In the genomic region with DNA sequence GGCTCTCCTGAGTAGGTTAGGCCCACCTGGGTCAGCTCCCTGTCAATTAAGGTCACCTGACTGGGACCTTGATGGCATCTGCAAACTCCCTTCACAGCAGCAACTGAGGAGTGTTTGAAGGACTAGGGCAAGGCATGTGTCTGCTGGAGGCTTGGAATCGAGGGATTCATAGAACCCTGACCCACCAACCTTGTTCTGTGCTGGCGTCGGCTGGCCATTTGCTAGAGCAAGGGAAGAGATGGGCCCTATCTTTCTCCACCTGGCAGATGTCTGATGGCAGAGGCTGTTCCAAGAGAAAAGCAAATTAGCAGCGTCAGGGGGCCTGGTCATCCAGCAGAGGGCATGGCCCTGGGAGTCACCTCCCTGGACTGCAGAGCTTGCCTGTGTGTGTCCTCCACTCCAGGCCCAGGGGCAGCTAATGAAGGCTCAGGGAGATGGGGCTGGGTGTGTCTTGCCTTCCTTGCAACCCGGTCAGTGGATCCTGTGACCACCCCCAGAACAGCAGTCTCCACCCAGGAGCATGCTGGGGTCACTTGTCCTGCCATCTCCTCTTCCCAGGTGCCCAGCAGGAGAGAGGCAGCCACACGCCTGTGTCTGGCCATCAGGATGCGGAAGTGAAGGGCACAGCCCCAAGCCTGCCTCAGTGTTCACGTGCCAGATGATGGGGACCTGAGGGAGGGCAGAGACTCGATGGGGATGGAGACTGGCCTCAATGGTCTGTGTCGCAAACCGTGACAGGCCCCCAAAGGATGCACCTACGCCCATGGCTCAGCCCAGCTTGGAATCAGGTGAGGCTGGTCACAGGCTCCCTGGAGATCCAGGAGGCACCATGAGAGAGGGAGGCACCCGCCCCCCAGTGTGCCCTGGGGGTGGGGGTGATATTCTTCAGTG, we compare ENCODE assay signal across 23 cellular contexts. TPM values are rescaled to one million over a fixed set of nuclear protein-coding genes. Genes with fewer than 3 reads are reported as not detected.
DNase-seq lines count a peak whose midpoint lies in the region; ATAC-seq and TF ChIP-seq lines count a peak whose summit lies in the region.
"Had no signal": no experiment of that assay in that cellular context is flagged by ENCODE, and none has a peak within 500 bp of the region (broad histone marks: within the 10 kb centered on the region; RNA-seq: fewer than 3 reads in every experiment).

No MANE protein-coding gene starts in this region.

- no peak overlapping the region for H2BK15ac ChIP-seq in H9 (ENCODE audit: low read depth, low read length)

- no peak overlapping the region for H3K4me2 ChIP-seq in H9 (ENCODE audit: insufficient read depth, insufficient read length, low read length)

- H3K36me3 ChIP-seq in right lobe of liver = no peaks in the 10 kb centered on the region
- H3K36me3 ChIP-seq in spleen = no peaks in the 10 kb centered on the region
- H3K36me3 ChIP-seq: esophagus squamous epithelium, gastrocnemius medialis, lower lobe of right lung, SJCRH30 had no signal

- H3K79me2 ChIP-seq in H9 (ENCODE audit: insufficient read depth, low read length) = no peaks in the 10 kb centered on the region

- no peak overlapping the region for H2AK5ac ChIP-seq in H9 (ENCODE audit: insufficient read length, low read length)

- no peak for ATAC-seq in right lobe of liver
- ATAC-seq in GM18502 (IDR thresholded peaks at IDR 0.05; ENCODE audit: poor library complexity, unreplicated experiment) = no peak
- ATAC-seq in GM21381 (IDR thresholded peaks at IDR 0.05; ENCODE audit: unreplicated experiment) = no peak
- ATAC-seq: effector memory CD8-positive, alpha-beta T cell; gastrocnemius medialis; lower lobe of right lung had no signal

- peaks cover 2 to 5% of the 10 kb centered on the region in 2 experiments for H3K4me1 Mint-ChIP-seq in H9
- H3K4me1 Mint-ChIP-seq: brain had no signal

- no peak overlapping the region for H3K56ac ChIP-seq in H9 (ENCODE audit: insufficient read length, low read depth, low read length)

- H4K8ac ChIP-seq in H9 (replicated peaks; ENCODE audit: insufficient read length, low read depth, low read length) = no peak overlapping the region

- H2BK12ac ChIP-seq in H9 (ENCODE audit: insufficient read length, low read depth, low read length) = no peak overlapping the region

- no peaks in the 10 kb centered on the region for H4K20me1 ChIP-seq in H9 (ENCODE audit: control insufficient read depth, insufficient read depth, insufficient read length)

- H4K91ac ChIP-seq in H9 (ENCODE audit: insufficient read length, low read depth, low read length) = no peak overlapping the region

- H2BK120ac ChIP-seq in H9 (ENCODE audit: low read depth, low read length, poor library complexity, severe bottlenecking) = no peak overlapping the region

- H3T11ph ChIP-seq in H9 (ENCODE audit: low read length) = no peak overlapping the region

- no peak overlapping the region for H3K4me3 Mint-ChIP-seq in H9
- H3K4me3 Mint-ChIP-seq: brain; effector memory CD8-positive, alpha-beta T cell; T-helper 1 cell treated with Interleukin-12 subunit alpha and Interleukin-12 subunit beta and Interleukin-4 antibody, amounts not matched to agents 30 μg/mL and 1 μg/mL, for 36 hours had no signal

- H3K79me1 ChIP-seq in H9 (ENCODE audit: insufficient read depth, low read depth, low read length, poor library complexity, severe bottlenecking) = no peaks in the 10 kb centered on the region

- H3K27me3 ChIP-seq in H9 (ENCODE audit: insufficient read depth, low read length) (no peaks in the 10 kb centered on the region), right lobe of liver (no peaks in the 10 kb centered on the region), spleen (replicated peaks in 1 of 7) (peaks cover 0 to 6% (median 0%) of the 10 kb centered on the region in 7 donors)
- H3K27me3 ChIP-seq: gastrocnemius medialis had no signal

- peaks cover 0 to 4% (median 3%) of the 10 kb centered on the region in 3 experiments; a peak in 2 of 7 replicates for H3K36me3 Mint-ChIP-seq in H9 (ENCODE audit: insufficient read depth in 1 of 3, low read depth in 3 of 3)
- H3K36me3 Mint-ChIP-seq: brain had no signal

- H3K4me1 ChIP-seq in H9 (ENCODE audit: insufficient read depth, low read length) (no peaks in the 10 kb centered on the region), right lobe of liver (no peaks in the 10 kb centered on the region), spleen (no peaks in the 10 kb centered on the region)
- H3K4me1 ChIP-seq: esophagus squamous epithelium, gastrocnemius medialis, lower lobe of right lung, SJCRH30 had no signal

- H3K9ac ChIP-seq in H9 (ENCODE audit: extremely low read depth, insufficient read length, low read length) = no peak overlapping the region

- H3K14ac ChIP-seq in H9 (ENCODE audit: insufficient read depth, low read length) = no peak overlapping the region; the same call in 1 of the 2 replicates

- no peak for TF ChIP-seq POLR2A in right lobe of liver (IDR thresholded peaks at IDR 0.05)
- no peak for TF ChIP-seq POLR2A in spleen (IDR thresholded peaks at IDR 0.05)

- no peak overlapping the region for H3K23ac ChIP-seq in H9 (ENCODE audit: insufficient read length, low read depth, low read length)

- no peak overlapping the region for H2BK5ac ChIP-seq in H9 (ENCODE audit: insufficient read length, low read length)

- H3K9me3 Mint-ChIP-seq in H9 = peaks cover 6 to 11% of the 10 kb centered on the region in 2 experiments; a peak in 4 of 5 replicates
- H3K9me3 Mint-ChIP-seq: effector memory CD8-positive, alpha-beta T cell had no signal

- no CpG with 5 or more reads among the region's 13 CpGs for WGBS in H9 (ENCODE audit: extremely low coverage, insufficient read length, low lambda C conversion rate)
- WGBS in right lobe of liver (ENCODE audit: insufficient coverage, low coverage, low lambda C conversion rate, missing lambda C conversion rate) = 29% methylated on average over 1 of the region's 13 CpGs
- 81 to 89% (median 83%) methylated on average over 8 to 13 of the region's 13 CpGs for WGBS in spleen, 5 donors

- H3K27me3 Mint-ChIP-seq in H9 (ENCODE audit: low read depth) = peaks cover 15% of the 10 kb centered on the region

- TF ChIP-seq CTCF in H9 (conservative IDR thresholded peaks at IDR 0.05) = no peak
- no peak for TF ChIP-seq CTCF in right lobe of liver (IDR thresholded peaks at IDR 0.05)
- TF ChIP-seq CTCF in spleen (IDR thresholded peaks at IDR 0.05 in 8 of 11, conservative IDR thresholded peaks at IDR 0.05 in 3 of 11) = no peak

- no peak overlapping the region for H4K5ac ChIP-seq in H9 (ENCODE audit: insufficient read length, low read depth, low read length)

- H2BK20ac ChIP-seq in H9 (ENCODE audit: low read depth, low read length, poor library complexity, severe bottlenecking) = no peak overlapping the region

- H3K4me3 ChIP-seq in right lobe of liver = no peak overlapping the region
- H3K4me3 ChIP-seq in spleen = no peak overlapping the region
- H3K4me3 ChIP-seq: esophagus squamous epithelium, gastrocnemius medialis, lower lobe of right lung, SJCRH30 had no signal

- intact Hi-C loops in right lobe of liver (cut with DNase I) = loop anchor here in 1 of 2 donors (10.0 kb wide), 1 partner anchor 76 kb away; no protein-coding TSS in a partner anchor
- intact Hi-C loops in spleen (cut with DNase I; ENCODE audit: low total_unique reads) = no loop called here

- DNase-seq in activated effector memory CD4-positive, alpha-beta T cell treated with anti-CD3 and anti-CD28 coated beads, Interleukin-2, amount 50 U/mL, for 16 hours = peak; percentile 58
- no peak for DNase-seq in activated effector memory CD4-positive, alpha-beta T cell treated with Interleukin-2 at 50 U/mL for 16 hours
- DNase-seq in H9 = peak; percentile 26
- DNase-seq in right lobe of liver = peak in 2 of 3 donors; percentile 23 to 43
- peak; percentile 46 for DNase-seq in spleen
- DNase-seq in hepatic stellate cell (ENCODE audit: low spot score) = no peak
- DNase-seq: C1 segment of cervical spinal cord; DMS 273 treated with DMSO at 0.1 percent for 48 hours; effector memory CD8-positive, alpha-beta T cell; esophagus squamous epithelium; lower lobe of right lung; NCI-H2081 treated with DMSO at 0.1 percent for 48 hours; NCI-H446 treated with DMSO at 0.1 percent for 48 hours; occipital lobe had no signal

- H3K27ac ChIP-seq in H9 (ENCODE audit: insufficient read length, low read depth, low read length) (no peak overlapping the region), right lobe of liver (no peak overlapping the region), spleen (no peak overlapping the region)
- H3K27ac ChIP-seq: esophagus squamous epithelium, gastrocnemius medialis, lower lobe of right lung, SJCRH30, VCaP had no signal

- H3K18ac ChIP-seq in H9 (ENCODE audit: insufficient read length, low read depth, low read length) = no peak overlapping the region

- no peak overlapping the region; a peak in 1 of 7 replicates for H3K27ac Mint-ChIP-seq in H9
- H3K27ac Mint-ChIP-seq: effector memory CD8-positive, alpha-beta T cell had no signal

- no peak overlapping the region for H3K4ac ChIP-seq in H9 (ENCODE audit: low read depth, low read length)

- no peaks in the 10 kb centered on the region for H3K9me3 ChIP-seq in H9 (ENCODE audit: control insufficient read depth, low read depth, low read length)
- no peaks in the 10 kb centered on the region for H3K9me3 ChIP-seq in right lobe of liver
- H3K9me3 ChIP-seq in spleen = no peaks in the 10 kb centered on the region
- H3K9me3 ChIP-seq: esophagus squamous epithelium, gastrocnemius medialis, lower lobe of right lung, SJCRH30 had no signal

- no peaks in the 10 kb centered on the region for H3K23me2 ChIP-seq in H9 (ENCODE audit: insufficient read length, low read depth, low read length, poor library complexity, severe bottlenecking)

- H2AFZ ChIP-seq in H9 (ENCODE audit: low read length) = no peak overlapping the region

RNA-seq across cellular contexts. Expression of gene BARX1, which starts 53.9 kb away (rescaled TPM):
- total RNA-seq in H9 (2021) (1.2 TPM in 2 replicates), right lobe of liver (not detected), spleen (not detected)
- polyA plus RNA-seq in spleen = under 1 TPM in 2 of 3 donors, not detected in 1; 0.07 to 0.21 TPM
- total RNA-seq: esophagus squamous epithelium, gastrocnemius medialis, lower lobe of right lung, occipital lobe, SJCRH30, subcutaneous adipose tissue had no signal
- polyA plus RNA-seq: AG04450 had no signal

Comparison
In these comparisons a context has a peak if more than half of its experiments do, and no peak if none do; other contexts are left out.
1. DNase-seq: peak in activated effector memory CD4-positive, alpha-beta T cell treated with anti-CD3 and anti-CD28 coated beads, Interleukin-2, amount 50 U/mL, for 16 hours (single experiment), H9 (single experiment), right lobe of liver (2 of 3) and spleen (single experiment); none in activated effector memory CD4-positive, alpha-beta T cell treated with Interleukin-2 at 50 U/mL for 16 hours (single experiment) and hepatic stellate cell (single experiment).